Comparison of ENCODE assay signal across 8 cellular contexts in genomic region chr6:692858-693736, GRCh38. TPM values are rescaled to one million over a fixed set of nuclear protein-coding genes. Genes with fewer than 3 reads are reported as not detected.
DNase-seq lines count a peak whose midpoint lies in the region; ATAC-seq, FAIRE-seq and TF ChIP-seq lines count a peak whose summit lies in the region.

EXOC2 (minus strand) TSS chr6:693139; CDS start chr6:637818, 55,321 bp downstream.

- peaks cover 0 to 6% (median 3%) of the 10 kb centered on the region in 7 donors for H3K9me3 Mint-ChIP-seq in CD14-positive monocyte

- peak; percentile 89 for FAIRE-seq in GM19239 (lab: Jason Lieb, UNC)

- intact Hi-C loops in CD14-positive monocyte (cut with micrococcal nuclease), result no loop called here

- ATAC-seq in HG03439 (IDR thresholded peaks at IDR 0.05; ENCODE audit: unreplicated experiment), result peak; percentile 89

- H3K27me3 Mint-ChIP-seq in CD14-positive monocyte (ENCODE audit: low read depth in 3 of 3), result peaks cover 0 to 7% (median 2%) of the 10 kb centered on the region in 3 donors

- H3K4me1 Mint-ChIP-seq in CD14-positive monocyte, result peaks cover 22% of the 10 kb centered on the region

- H3K36me3 Mint-ChIP-seq in CD14-positive monocyte, result peaks cover 0 to 4% of the 10 kb centered on the region in 2 donors

- H3K27ac Mint-ChIP-seq in CD14-positive monocyte, result peak within 1 kb of the TSS in 6 of 7 donors; percentile 33 to 87 (median 68)

- peak; percentile 75 for DNase-seq in CD14-positive monocyte (ENCODE audit: low spot score)
- DNase-seq in GM19239 (ENCODE audit: insufficient read length, low spot score), result peak; percentile 92
- DNase-seq in NCI-H82 treated with DMSO at 0.1 percent for 48 hours (lab: John Stamatoyannopoulos, UW; ENCODE audit: unreplicated experiment), result peak; percentile 38
- peak; percentile 44 to 72 for DNase-seq in activated CD8-positive, alpha-beta memory T cell treated with anti-CD3 and anti-CD28 coated beads for 1 hour (ENCODE audit: extremely low read depth in 1 of 2, low read depth in 1 of 2)
- peak; percentile 67 for DNase-seq in effector CD8-positive, alpha-beta T cell (lab: John Stamatoyannopoulos, UW)
- DNase-seq in lung microvascular endothelial cell (ENCODE audit: low read depth in 2 of 2), result peak; percentile 84 to 85
- DNase-seq in stimulated activated CD4-positive, alpha-beta T cell treated with anti-CD3 and anti-CD28 coated beads, TNF-alpha, amount 100 ng/mL, for 4 hours (ENCODE audit: low read depth in 3 of 3), result peak; percentile 71 to 77 (median 71)

- H3K4me3 Mint-ChIP-seq in CD14-positive monocyte, result peak within 1 kb of the TSS; percentile 96 to 98

- TF ChIP-seq CTCF in CD14-positive monocyte (IDR thresholded peaks at IDR 0.05), result no peak

RNA-seq across cellular contexts. Expression of gene EXOC2, which starts in this region (rescaled TPM):
- 10 to 100 TPM; 12.0 to 15.5 TPM for polyA plus RNA-seq in CD14-positive monocyte
- total RNA-seq in lung microvascular endothelial cell, result 32.7 and 39.7 TPM in 2 replicates

Comparison
In these comparisons a context has a peak if more than half of its experiments do, and no peak if none do; other contexts are left out.
1. Peak in every context shown above with its lines: DNase-seq and ATAC-seq.
2. DNase-seq: peak in every context shown above with its lines; median percentile 92 in GM19239; 84 in lung microvascular endothelial cell; 75 in CD14-positive monocyte; 71 in stimulated activated CD4-positive, alpha-beta T cell treated with anti-CD3 and anti-CD28 coated beads, TNF-alpha, amount 100 ng/mL, for 4 hours; 67 in effector CD8-positive, alpha-beta T cell; 58 in activated CD8-positive, alpha-beta memory T cell treated with anti-CD3 and anti-CD28 coated beads for 1 hour; 38 in NCI-H82 treated with DMSO at 0.1 percent for 48 hours.